In the genomic region with DNA sequence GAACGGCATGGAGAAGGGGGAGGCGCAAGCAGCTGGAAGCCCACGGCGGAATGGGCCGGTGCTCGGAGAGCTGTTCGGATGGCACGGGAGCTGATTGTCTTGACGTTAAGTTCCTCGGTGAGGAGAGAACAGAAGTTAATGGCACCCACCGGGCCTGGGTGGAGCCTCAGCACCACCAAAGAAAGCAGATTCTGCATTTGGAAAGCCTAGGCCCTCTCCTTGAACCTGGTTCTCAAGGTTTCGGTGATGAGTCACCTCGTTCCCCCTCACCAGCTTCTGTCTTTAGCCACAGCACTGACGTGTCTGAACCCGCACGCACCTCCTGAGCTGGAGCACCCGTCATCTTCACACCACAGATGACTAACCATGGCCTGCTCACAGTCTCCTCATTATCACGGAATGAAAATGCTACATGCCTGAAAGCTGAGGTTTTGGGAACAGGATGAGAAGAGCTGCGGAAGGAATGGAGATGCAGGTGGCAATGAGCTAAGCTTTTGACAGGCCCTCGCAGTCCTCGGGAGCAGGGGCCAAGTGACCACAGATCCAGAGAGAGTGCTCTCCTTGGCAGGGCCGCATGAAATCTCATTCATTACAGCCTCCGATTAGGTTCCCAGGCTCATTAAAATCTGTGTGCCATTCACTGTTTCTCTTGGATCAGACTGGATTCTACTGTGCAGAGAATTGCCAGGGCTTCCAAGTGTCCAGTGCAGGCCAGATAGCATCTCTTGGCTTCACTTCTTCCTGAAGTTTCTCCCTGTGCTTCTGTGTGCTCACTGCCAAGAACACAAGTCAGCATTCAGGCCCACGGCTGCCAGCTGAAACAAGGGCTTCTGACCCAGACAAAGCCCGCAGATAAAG, we compare ENCODE assay signal across 1 cellular context.
TF ChIP-seq lines count a peak whose summit lies in the region.

No MANE protein-coding gene starts in this region.

TF ChIP-seq in GM12878, 131 proteins besides CTCF, POLR2A, EP300 and RAD21 (continued from another document):
- TF ChIP-seq SMC3 (IDR thresholded peaks at IDR 0.05; ENCODE audit: borderline replicate concordance, low read length), result peak; percentile 34; the same call in 1 of the 2 replicates
- TF ChIP-seq HDGF (IDR thresholded peaks at IDR 0.05), result peak; percentile 33; the same call in 1 of the 2 replicates
- TF ChIP-seq ASH2L (IDR thresholded peaks at IDR 0.05; ENCODE audit: borderline replicate concordance, low read depth), result 0 out of 2 replicates have a peak, but pooled peaks have one; percentile 98
- TF ChIP-seq, protein P1, sequence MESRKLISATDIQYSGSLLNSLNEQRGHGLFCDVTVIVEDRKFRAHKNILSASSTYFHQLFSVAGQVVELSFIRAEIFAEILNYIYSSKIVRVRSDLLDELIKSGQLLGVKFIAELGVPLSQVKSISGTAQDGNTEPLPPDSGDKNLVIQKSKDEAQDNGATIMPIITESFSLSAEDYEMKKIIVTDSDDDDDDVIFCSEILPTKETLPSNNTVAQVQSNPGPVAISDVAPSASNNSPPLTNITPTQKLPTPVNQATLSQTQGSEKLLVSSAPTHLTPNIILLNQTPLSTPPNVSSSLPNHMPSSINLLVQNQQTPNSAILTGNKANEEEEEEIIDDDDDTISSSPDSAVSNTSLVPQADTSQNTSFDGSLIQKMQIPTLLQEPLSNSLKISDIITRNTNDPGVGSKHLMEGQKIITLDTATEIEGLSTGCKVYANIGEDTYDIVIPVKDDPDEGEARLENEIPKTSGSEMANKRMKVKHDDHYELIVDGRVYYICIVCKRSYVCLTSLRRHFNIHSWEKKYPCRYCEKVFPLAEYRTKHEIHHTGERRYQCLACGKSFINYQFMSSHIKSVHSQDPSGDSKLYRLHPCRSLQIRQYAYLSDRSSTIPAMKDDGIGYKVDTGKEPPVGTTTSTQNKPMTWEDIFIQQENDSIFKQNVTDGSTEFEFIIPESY (IDR thresholded peaks at IDR 0.05), result no peak
- no peak for TF ChIP-seq FOXK2 (IDR thresholded peaks at IDR 0.05)
- 0 out of 2 replicates have a peak, but pooled peaks have one; percentile 66 for TF ChIP-seq STAT3 (IDR thresholded peaks at IDR 0.05; ENCODE audit: low read depth, low read length)
- TF ChIP-seq, protein P2, sequence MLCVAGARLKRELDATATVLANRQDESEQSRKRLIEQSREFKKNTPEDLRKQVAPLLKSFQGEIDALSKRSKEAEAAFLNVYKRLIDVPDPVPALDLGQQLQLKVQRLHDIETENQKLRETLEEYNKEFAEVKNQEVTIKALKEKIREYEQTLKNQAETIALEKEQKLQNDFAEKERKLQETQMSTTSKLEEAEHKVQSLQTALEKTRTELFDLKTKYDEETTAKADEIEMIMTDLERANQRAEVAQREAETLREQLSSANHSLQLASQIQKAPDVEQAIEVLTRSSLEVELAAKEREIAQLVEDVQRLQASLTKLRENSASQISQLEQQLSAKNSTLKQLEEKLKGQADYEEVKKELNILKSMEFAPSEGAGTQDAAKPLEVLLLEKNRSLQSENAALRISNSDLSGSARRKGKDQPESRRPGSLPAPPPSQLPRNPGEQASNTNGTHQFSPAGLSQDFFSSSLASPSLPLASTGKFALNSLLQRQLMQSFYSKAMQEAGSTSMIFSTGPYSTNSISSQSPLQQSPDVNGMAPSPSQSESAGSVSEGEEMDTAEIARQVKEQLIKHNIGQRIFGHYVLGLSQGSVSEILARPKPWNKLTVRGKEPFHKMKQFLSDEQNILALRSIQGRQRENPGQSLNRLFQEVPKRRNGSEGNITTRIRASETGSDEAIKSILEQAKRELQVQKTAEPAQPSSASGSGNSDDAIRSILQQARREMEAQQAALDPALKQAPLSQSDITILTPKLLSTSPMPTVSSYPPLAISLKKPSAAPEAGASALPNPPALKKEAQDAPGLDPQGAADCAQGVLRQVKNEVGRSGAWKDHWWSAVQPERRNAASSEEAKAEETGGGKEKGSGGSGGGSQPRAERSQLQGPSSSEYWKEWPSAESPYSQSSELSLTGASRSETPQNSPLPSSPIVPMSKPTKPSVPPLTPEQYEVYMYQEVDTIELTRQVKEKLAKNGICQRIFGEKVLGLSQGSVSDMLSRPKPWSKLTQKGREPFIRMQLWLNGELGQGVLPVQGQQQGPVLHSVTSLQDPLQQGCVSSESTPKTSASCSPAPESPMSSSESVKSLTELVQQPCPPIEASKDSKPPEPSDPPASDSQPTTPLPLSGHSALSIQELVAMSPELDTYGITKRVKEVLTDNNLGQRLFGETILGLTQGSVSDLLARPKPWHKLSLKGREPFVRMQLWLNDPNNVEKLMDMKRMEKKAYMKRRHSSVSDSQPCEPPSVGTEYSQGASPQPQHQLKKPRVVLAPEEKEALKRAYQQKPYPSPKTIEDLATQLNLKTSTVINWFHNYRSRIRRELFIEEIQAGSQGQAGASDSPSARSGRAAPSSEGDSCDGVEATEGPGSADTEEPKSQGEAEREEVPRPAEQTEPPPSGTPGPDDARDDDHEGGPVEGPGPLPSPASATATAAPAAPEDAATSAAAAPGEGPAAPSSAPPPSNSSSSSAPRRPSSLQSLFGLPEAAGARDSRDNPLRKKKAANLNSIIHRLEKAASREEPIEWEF (IDR thresholded peaks at IDR 0.05; ENCODE audit: insufficient replicate concordance, low read depth, low read length), result peak; percentile 17
